8 cellular contexts compared by ENCODE assay signal in genomic region chr16:19879241-19879792, GRCh38.
A peak's percentile ranks its signal among the peaks of the same experiment; 100 is the strongest.
DNase-seq lines count a peak whose midpoint lies in the region; ATAC-seq lines count a peak whose summit lies in the region.

No MANE protein-coding gene starts in this region.

- H3K27ac ChIP-seq in angular gyrus (ENCODE audit: low read depth, low read length) (peak overlapping the region; percentile 88), layer of hippocampus (ENCODE audit: low read depth, low read length) (peak overlapping the region; percentile 71)

- no peak for ATAC-seq in HG03378 (IDR thresholded peaks at IDR 0.05; ENCODE audit: unreplicated experiment)

- no peaks in the 10 kb centered on the region for H3K27me3 ChIP-seq in layer of hippocampus (ENCODE audit: control insufficient read depth, insufficient read depth, low read length)

- DNase-seq in DMS 273 (lab: John Stamatoyannopoulos, UW; ENCODE audit: unreplicated experiment): peak; percentile 80
- DNase-seq in NCI-H1436 treated with DMSO at 0.1 percent for 48 hours (lab: John Stamatoyannopoulos, UW): peak; percentile 65
- DNase-seq in stimulated activated CD4-positive, alpha-beta T cell treated with anti-CD3 and anti-CD28 coated beads, Interleukin-12 subunit alpha, Interleukin-12 subunit beta, amount 100 ng/mL, for 4 hours: no peak
- no peak for DNase-seq in AG08396 (ENCODE audit: low spot score)
- DNase-seq in activated gamma-delta T cell treated with Interleukin-2 at 50 U/mL for 16 hours: no peak

Comparison
In these comparisons a context has a peak if more than half of its experiments do, and no peak if none do; other contexts are left out.
1. DNase-seq: peak in DMS 273 (single experiment) and NCI-H1436 treated with DMSO at 0.1 percent for 48 hours (single experiment); none in stimulated activated CD4-positive, alpha-beta T cell treated with anti-CD3 and anti-CD28 coated beads, Interleukin-12 subunit alpha, Interleukin-12 subunit beta, amount 100 ng/mL, for 4 hours (single experiment), AG08396 (single experiment) and activated gamma-delta T cell treated with Interleukin-2 at 50 U/mL for 16 hours (single experiment).